ENCODE assay signal across 12 cellular contexts in the genomic region with DNA sequence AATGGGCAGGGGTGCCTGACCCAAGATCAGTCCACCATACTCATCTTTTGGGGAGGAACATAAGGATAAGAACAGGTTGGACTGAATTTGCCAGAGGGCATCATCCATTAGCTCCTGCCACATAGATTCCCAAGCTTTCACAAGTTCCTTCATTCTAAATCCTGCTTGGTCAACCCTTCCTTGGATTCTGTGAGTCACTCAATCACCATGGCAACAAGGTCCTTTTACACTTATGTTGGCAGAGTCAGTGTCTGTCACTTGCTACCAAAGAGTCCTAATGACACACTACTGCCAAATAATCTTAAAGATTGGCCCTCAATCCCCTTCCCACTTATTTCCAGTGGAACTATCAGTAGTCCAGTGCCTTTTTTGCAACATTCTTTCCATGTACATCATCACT. TPM values are rescaled to one million over a fixed set of nuclear protein-coding genes. Genes with fewer than 3 reads are reported as not detected.
DNase-seq lines count a peak whose midpoint lies in the region; ATAC-seq, FAIRE-seq and TF ChIP-seq lines count a peak whose summit lies in the region.
"Had no signal": no experiment of that assay in that cellular context is flagged by ENCODE, and none has a peak within 500 bp of the region (broad histone marks: within the 10 kb centered on the region; RNA-seq: fewer than 3 reads in every experiment).

No MANE protein-coding gene starts in this region.

- in situ Hi-C loops in SK-MEL-5 (cut with HindIII; ENCODE audit: low pct_unique_long_range_greater_than_20kb, low sequenced_read_pairs) = no loop called here

- H3K27ac ChIP-seq in fibroblast of lung (ENCODE audit: insufficient read depth, low read length) = no peak overlapping the region
- H3K27ac ChIP-seq: lower lobe of right lung had no signal

- ATAC-seq in GM18517 (IDR thresholded peaks at IDR 0.05; ENCODE audit: unreplicated experiment) (no peak), GM18498 (IDR thresholded peaks at IDR 0.05; ENCODE audit: unreplicated experiment) (no peak)
- ATAC-seq: lower lobe of right lung had no signal

- DNase-seq in NCI-H748 (lab: John Stamatoyannopoulos, UW; ENCODE audit: unreplicated experiment) (peak; percentile 25), NCI-H748 treated with DMSO at 0.1 percent for 48 hours (lab: John Stamatoyannopoulos, UW) (no peak), SK-MEL-5 (ENCODE audit: low read depth, low spot score) (peak; percentile 15), fibroblast of lung (ENCODE audit: low read depth in 2 of 2) (peak; percentile 22 to 57), urothelium cell line (ENCODE audit: low spot score) (peak; percentile 47)
- DNase-seq in activated CD8-positive, alpha-beta memory T cell treated with anti-CD3 and anti-CD28 coated beads for 24 hours = no peak
- DNase-seq: activated B cell treated with CpG ODN at 0.5 μM for 24 hours; activated naive CD4-positive, alpha-beta T cell; lower lobe of right lung had no signal

- peaks cover under 1% of the 10 kb centered on the region for H3K27me3 ChIP-seq in fibroblast of lung (ENCODE audit: control insufficient read depth, insufficient read depth, low read length)

- no peak overlapping the region for H3K9ac ChIP-seq in fibroblast of lung (ENCODE audit: insufficient read depth, low read length)

- FAIRE-seq in urothelium cell line (lab: Jason Lieb, UNC) = no peak

- no peak overlapping the region for H3K4me3 ChIP-seq in fibroblast of lung (replicated peaks in 1 of 4; ENCODE audit: control extremely low read depth in 1 of 4, insufficient read depth in 1 of 4, low read depth in 3 of 4, low read length in 4 of 4)

- no peaks in the 10 kb centered on the region for H3K79me2 ChIP-seq in fibroblast of lung (ENCODE audit: control insufficient read depth, insufficient read depth, low read length)

- H2AFZ ChIP-seq in fibroblast of lung (ENCODE audit: low read length) = no peak overlapping the region

- no peak for TF ChIP-seq CTCF in fibroblast of lung (conservative IDR thresholded peaks at IDR 0.05 in 1 of 2, IDR thresholded peaks at IDR 0.05 in 1 of 2; ENCODE audit: low read depth in 1 of 2, low read length in 2 of 2)

- H3K36me3 ChIP-seq in fibroblast of lung (ENCODE audit: control insufficient read depth, insufficient read depth, low read length) = no peaks in the 10 kb centered on the region
- H3K36me3 ChIP-seq: lower lobe of right lung had no signal

- no peaks in the 10 kb centered on the region for H4K20me1 ChIP-seq in fibroblast of lung (ENCODE audit: control insufficient read depth, extremely low read depth, insufficient read depth, low read length)

- no peaks in the 10 kb centered on the region for H3K9me3 ChIP-seq in fibroblast of lung (ENCODE audit: control insufficient read depth, insufficient read depth, low read depth, low read length)
- H3K9me3 ChIP-seq: lower lobe of right lung had no signal

- no peak overlapping the region for H3K4me2 ChIP-seq in fibroblast of lung (ENCODE audit: extremely low read depth, insufficient read depth, low read length)

- peaks cover 7% of the 10 kb centered on the region for H3K4me1 ChIP-seq in fibroblast of lung (ENCODE audit: control insufficient read depth, extremely low read depth, insufficient read depth, low read length)

RNA-seq across cellular contexts. Expression of gene LGI1, which starts 5.0 kb away (rescaled TPM):
- not detected in 2 replicates for total RNA-seq in SK-MEL-5 (2014; rRNA removed; shearing (Covaris generic))
- not detected in 2 replicates for polyA plus RNA-seq in SK-MEL-5 (2015; cell fraction: cytosol; rRNA removed)
- not detected in 2 replicates for polyA plus RNA-seq in SK-MEL-5 (2015; cell fraction: nucleus; rRNA removed)
- not detected in 2 replicates for total RNA-seq in fibroblast of lung
- not detected in 2 replicates for polyA plus RNA-seq in fibroblast of lung
- not detected in 2 replicates for polyA plus RNA-seq in fibroblast of lung (2012)
- polyA minus RNA-seq in fibroblast of lung (ENCODE audit: low replicate concordance) = not detected in 2 replicates
- total RNA-seq: activated B cell treated with CpG ODN at 0.5 μM for 24 hours, lower lobe of right lung had no signal
- polyA plus RNA-seq: AG04450 had no signal

RNA-seq across cellular contexts. Expression of gene FRA10AC1, which starts 50.4 kb away (rescaled TPM):
- 5.4 and 5.5 TPM in 2 replicates for total RNA-seq in SK-MEL-5 (2014; rRNA removed; shearing (Covaris generic))
- polyA plus RNA-seq in SK-MEL-5 (2015; cell fraction: cytosol; rRNA removed) = 6.1 and 6.8 TPM in 2 replicates
- polyA plus RNA-seq in SK-MEL-5 (2015; cell fraction: nucleus; rRNA removed) = 57.9 and 70.8 TPM in 2 replicates
- total RNA-seq in fibroblast of lung = 6.9 and 9.4 TPM in 2 replicates
- polyA plus RNA-seq in fibroblast of lung = 6.3 and 7.1 TPM in 2 replicates
- polyA plus RNA-seq in fibroblast of lung (2012) = 7.8 and 8.1 TPM in 2 replicates
- polyA minus RNA-seq in fibroblast of lung (ENCODE audit: low replicate concordance) = 0.08 and 0.15 TPM in 2 replicates

Comparison
In these comparisons a context has a peak if more than half of its experiments do, and no peak if none do; other contexts are left out.
1. DNase-seq: peak in NCI-H748 (single experiment), SK-MEL-5 (single experiment), fibroblast of lung (2 of 2) and urothelium cell line (single experiment); none in NCI-H748 treated with DMSO at 0.1 percent for 48 hours (single experiment) and activated CD8-positive, alpha-beta memory T cell treated with anti-CD3 and anti-CD28 coated beads for 24 hours (single experiment).